In the genomic region with DNA sequence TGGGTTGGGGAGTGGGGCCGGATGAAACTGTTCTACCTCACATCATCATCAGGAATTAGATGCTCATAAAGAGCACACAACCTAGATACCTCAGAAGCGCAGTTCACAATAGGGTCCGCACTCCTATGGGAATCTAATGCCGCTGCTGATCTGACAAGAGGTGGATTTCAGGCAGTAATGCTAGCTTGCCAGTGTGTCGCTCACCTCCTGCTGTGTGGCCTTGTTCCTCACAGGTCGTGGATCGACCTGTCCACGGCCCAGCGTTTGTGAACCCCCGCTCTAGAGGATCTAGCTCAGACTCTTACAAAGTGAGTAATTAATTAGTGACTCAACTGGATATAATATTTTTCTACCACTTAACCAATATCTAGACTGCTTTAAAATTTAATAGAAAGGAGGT, we compare ENCODE assay signal across 20 cellular contexts. TPM values are rescaled to one million over a fixed set of nuclear protein-coding genes. Genes with fewer than 3 reads are reported as not detected.
DNase-seq lines count a peak whose midpoint lies in the region; ATAC-seq, FAIRE-seq and TF ChIP-seq lines count a peak whose summit lies in the region.
"Had no signal": no experiment of that assay in that cellular context is flagged by ENCODE, and none has a peak within 500 bp of the region (broad histone marks: within the 10 kb centered on the region; RNA-seq: fewer than 3 reads in every experiment).

No MANE protein-coding gene starts in this region.

- DNase-seq in CD4-positive, alpha-beta memory T cell = no peak
- no peak for DNase-seq in H54 (ENCODE audit: insufficient read length, low spot score)
- DNase-seq in activated CD4-positive, alpha-beta memory T cell treated with anti-CD3 and anti-CD28 coated beads for 36 hours = no peak
- DNase-seq in natural killer cell = no peak
- DNase-seq in SHP77 treated with DMSO at 0.1 percent for 48 hours (lab: John Stamatoyannopoulos, UW) = no peak
- DNase-seq in GF-D8 (lab: John Stamatoyannopoulos, UW) = no peak
- DNase-seq in RPMI8226 = no peak
- DNase-seq: activated gamma-delta T cell treated with Interleukin-2 at 50 U/mL for 16 hours, AML-193, DMS 273 treated with DMSO at 0.1 percent for 48 hours, hypothalamus, kidney glomerular epithelial cell, MG63, NCI-H187 treated with DMSO at 0.1 percent for 48 hours, T-helper 1 cell had no signal

- H3K4me1 Mint-ChIP-seq in CD4-positive, alpha-beta memory T cell = peaks cover 46 to 90% (median 62%) of the 10 kb centered on the region in 4 donors
- H3K4me1 Mint-ChIP-seq in activated CD4-positive, alpha-beta memory T cell treated with anti-CD3 and anti-CD28 coated beads for 36 hours (ENCODE audit: low read depth) = peaks cover 58% of the 10 kb centered on the region
- H3K4me1 Mint-ChIP-seq in natural killer cell = peaks cover 69 to 76% of the 10 kb centered on the region in 2 donors

- no peak overlapping the region for H3K4me3 ChIP-seq in CD4-positive, alpha-beta memory T cell (ENCODE audit: low read length in 2 of 2)
- H3K4me3 ChIP-seq: MG63 had no signal

- H3K4me1 ChIP-seq in CD4-positive, alpha-beta memory T cell (ENCODE audit: insufficient read depth, low read length) = peaks cover 79% of the 10 kb centered on the region

- no peak overlapping the region for H3K4me3 Mint-ChIP-seq in CD4-positive, alpha-beta memory T cell
- no peak overlapping the region for H3K4me3 Mint-ChIP-seq in activated CD4-positive, alpha-beta memory T cell treated with anti-CD3 and anti-CD28 coated beads for 36 hours
- no peak overlapping the region for H3K4me3 Mint-ChIP-seq in natural killer cell
- H3K4me3 Mint-ChIP-seq: memory B cell had no signal

- no peaks in the 10 kb centered on the region for H3K27me3 ChIP-seq in CD4-positive, alpha-beta memory T cell (ENCODE audit: insufficient read depth, low read length)
- H3K27me3 ChIP-seq: MG63 had no signal

- no peaks in the 10 kb centered on the region for H3K27me3 Mint-ChIP-seq in CD4-positive, alpha-beta memory T cell
- no peaks in the 10 kb centered on the region for H3K27me3 Mint-ChIP-seq in activated CD4-positive, alpha-beta memory T cell treated with anti-CD3 and anti-CD28 coated beads for 36 hours
- no peaks in the 10 kb centered on the region for H3K27me3 Mint-ChIP-seq in natural killer cell (ENCODE audit: low read depth in 2 of 2)
- H3K27me3 Mint-ChIP-seq: memory B cell had no signal

- ATAC-seq in natural killer cell (no peak), HG03457 (IDR thresholded peaks at IDR 0.05; ENCODE audit: unreplicated experiment) (no peak)

- H3K36me3 ChIP-seq in CD4-positive, alpha-beta memory T cell (ENCODE audit: insufficient read depth, low read length) = no peaks in the 10 kb centered on the region

- no peak overlapping the region for H3K27ac ChIP-seq in CD4-positive, alpha-beta memory T cell (ENCODE audit: low read depth, low read length)
- H3K27ac ChIP-seq: VCaP had no signal

- CTCF ChIA-PET in CD4-positive, alpha-beta memory T cell (lab: Charles Lee; ENCODE audit: partially characterized antibody) = no interaction called here
- CTCF ChIA-PET in activated CD4-positive, alpha-beta memory T cell treated with anti-CD3 and anti-CD28 coated beads for 36 hours (lab: Charles Lee) = no interaction called here

- H3K27ac Mint-ChIP-seq in CD4-positive, alpha-beta memory T cell = peak overlapping the region in 5 of 7 donors; percentile 25 to 87 (median 62)
- H3K27ac Mint-ChIP-seq in activated CD4-positive, alpha-beta memory T cell treated with anti-CD3 and anti-CD28 coated beads for 36 hours = peak overlapping the region; percentile 76
- peak overlapping the region; percentile 82 to 88 for H3K27ac Mint-ChIP-seq in natural killer cell

- peaks cover 0 to 8% of the 10 kb centered on the region in 2 donors for H3K36me3 Mint-ChIP-seq in CD4-positive, alpha-beta memory T cell
- H3K36me3 Mint-ChIP-seq in activated CD4-positive, alpha-beta memory T cell treated with anti-CD3 and anti-CD28 coated beads for 36 hours = peaks cover 2% of the 10 kb centered on the region
- H3K36me3 Mint-ChIP-seq in natural killer cell = no peaks in the 10 kb centered on the region

- no peak for TF ChIP-seq CTCF in natural killer cell (IDR thresholded peaks at IDR 0.05)

- no peaks in the 10 kb centered on the region for H3K9me3 ChIP-seq in CD4-positive, alpha-beta memory T cell (ENCODE audit: control insufficient read depth in 1 of 2, low read length in 2 of 2)
- H3K9me3 ChIP-seq: MG63 had no signal

- intact Hi-C loops in CD4-positive, alpha-beta memory T cell (cut with micrococcal nuclease) = no loop called here
- intact Hi-C loops in activated CD4-positive, alpha-beta memory T cell treated with anti-CD3 and anti-CD28 coated beads for 36 hours (cut with micrococcal nuclease) = loop anchor here (2.0 kb wide), 1 partner anchor 20 kb away; no protein-coding TSS in a partner anchor
- intact Hi-C loops in natural killer cell (cut with micrococcal nuclease) = no loop called here

- POLR2A ChIA-PET in CD4-positive, alpha-beta memory T cell (lab: Charles Lee; ENCODE audit: partially characterized antibody) = no interaction called here
- POLR2A ChIA-PET in activated CD4-positive, alpha-beta memory T cell treated with anti-CD3 and anti-CD28 coated beads for 36 hours (lab: Charles Lee) = no interaction called here

- peak; percentile 38 for FAIRE-seq in H54 (lab: Jason Lieb, UNC)
- FAIRE-seq: astrocyte, endometrium had no signal

- no peak for TF ChIP-seq POLR2A in H54 (IDR thresholded peaks at IDR 0.05; ENCODE audit: low read depth, low read length)

- no peaks in the 10 kb centered on the region for H3K9me3 Mint-ChIP-seq in CD4-positive, alpha-beta memory T cell
- H3K9me3 Mint-ChIP-seq in activated CD4-positive, alpha-beta memory T cell treated with anti-CD3 and anti-CD28 coated beads for 36 hours = no peaks in the 10 kb centered on the region
- no peaks in the 10 kb centered on the region for H3K9me3 Mint-ChIP-seq in natural killer cell
- H3K9me3 Mint-ChIP-seq: memory B cell had no signal

RNA-seq across cellular contexts. Expression of a gene that starts 5.8 kb away (rescaled TPM):
- total RNA-seq in CD4-positive, alpha-beta memory T cell = 100 to 1,000 TPM; 127 to 129 TPM
- polyA plus RNA-seq in CD4-positive, alpha-beta memory T cell = 100 to 1,000 TPM in 1 of 2 donors, 10 to 100 TPM in 1; 73.1 to 130 TPM
- 10 to 100 TPM; 74.5 to 75.7 TPM for total RNA-seq in activated CD4-positive, alpha-beta memory T cell treated with anti-CD3 and anti-CD28 coated beads for 36 hours
- total RNA-seq in natural killer cell = 100 to 1,000 TPM; 145 to 192 (median 185) TPM
